Comparison of ENCODE assay signal across 1 cellular context in genomic region chr9:94029932-94030317, GRCh38.
TF ChIP-seq lines count a peak whose summit lies in the region.

No MANE protein-coding gene starts in this region.

TF ChIP-seq in HepG2, 621 proteins besides CTCF, POLR2A, EP300 and RAD21 (continued from another document):
- 0 out of 2 replicates have a peak, but pooled peaks have one; percentile 11 for TF ChIP-seq AHDC1 (CRISPR knock-in tag; IDR thresholded peaks at IDR 0.05; ENCODE audit: borderline replicate concordance)
